ENCODE assay signal across 8 cellular contexts in genomic region chr18:23230688-23231087, GRCh38.
A peak's percentile ranks its signal among the peaks of the same experiment; 100 is the strongest.
DNase-seq lines count a peak whose midpoint lies in the region; ATAC-seq and TF ChIP-seq lines count a peak whose summit lies in the region.

No MANE protein-coding gene starts in this region.

- no peak for DNase-seq in activated T-cell treated with anti-CD3 and anti-CD28 coated beads, Interleukin-2, amount 50 U/mL, for 24 hours
- no peak for DNase-seq in activated T-cell treated with anti-CD3 and anti-CD28 coated beads, Interleukin-2, amount 50 U/mL, for 4 hours
- DNase-seq in activated naive CD8-positive, alpha-beta T cell treated with anti-CD3 and anti-CD28 coated beads for 36 hours: no peak
- no peak for DNase-seq in right lobe of liver
- peak; percentile 74 to 84 for DNase-seq in tibial artery
- no peak for DNase-seq in H4 (ENCODE audit: low spot score)
- no peak for DNase-seq in HPDE6-E6E7 (ENCODE audit: extremely low spot score)
- DNase-seq in epidermal melanocyte (ENCODE audit: insufficient read length, low spot score): no peak

- H3K4me1 Mint-ChIP-seq in activated T-cell treated with anti-CD3 and anti-CD28 coated beads, Interleukin-2, amount 50 U/mL, for 24 hours (ENCODE audit: low read depth): peaks cover 66% of the 10 kb centered on the region
- peaks cover 36% of the 10 kb centered on the region for H3K4me1 Mint-ChIP-seq in activated T-cell treated with anti-CD3 and anti-CD28 coated beads, Interleukin-2, amount 50 U/mL, for 4 hours (ENCODE audit: low read depth)
- H3K4me1 Mint-ChIP-seq in activated naive CD8-positive, alpha-beta T cell treated with anti-CD3 and anti-CD28 coated beads for 36 hours: peaks cover 61% of the 10 kb centered on the region

- no peak for ATAC-seq in activated T-cell treated with anti-CD3 and anti-CD28 coated beads, Interleukin-2, amount 50 U/mL, for 4 hours
- no peak for ATAC-seq in right lobe of liver

- H3K27me3 ChIP-seq in right lobe of liver (no peaks in the 10 kb centered on the region), tibial artery (no peaks in the 10 kb centered on the region)

- peak overlapping the region; percentile 37 to 53 (median 43) for H3K27ac ChIP-seq in right lobe of liver
- H3K27ac ChIP-seq in tibial artery: peak overlapping the region; percentile 89 to 90

- H3K27me3 Mint-ChIP-seq in activated T-cell treated with anti-CD3 and anti-CD28 coated beads, Interleukin-2, amount 50 U/mL, for 24 hours: no peaks in the 10 kb centered on the region
- H3K27me3 Mint-ChIP-seq in activated T-cell treated with anti-CD3 and anti-CD28 coated beads, Interleukin-2, amount 50 U/mL, for 4 hours (ENCODE audit: low read depth): no peaks in the 10 kb centered on the region
- H3K27me3 Mint-ChIP-seq in activated naive CD8-positive, alpha-beta T cell treated with anti-CD3 and anti-CD28 coated beads for 36 hours: no peaks in the 10 kb centered on the region

- peaks cover 15% of the 10 kb centered on the region for H3K36me3 Mint-ChIP-seq in activated T-cell treated with anti-CD3 and anti-CD28 coated beads, Interleukin-2, amount 50 U/mL, for 24 hours (ENCODE audit: low read depth)
- no peaks in the 10 kb centered on the region for H3K36me3 Mint-ChIP-seq in activated T-cell treated with anti-CD3 and anti-CD28 coated beads, Interleukin-2, amount 50 U/mL, for 4 hours (ENCODE audit: insufficient read depth)
- H3K36me3 Mint-ChIP-seq in activated naive CD8-positive, alpha-beta T cell treated with anti-CD3 and anti-CD28 coated beads for 36 hours: peaks cover 48% of the 10 kb centered on the region

- no peak for TF ChIP-seq POLR2A in right lobe of liver (IDR thresholded peaks at IDR 0.05)

- H3K9me3 ChIP-seq in right lobe of liver (no peaks in the 10 kb centered on the region), tibial artery (no peaks in the 10 kb centered on the region)

- TF ChIP-seq CTCF in right lobe of liver (IDR thresholded peaks at IDR 0.05): no peak
- no peak for TF ChIP-seq CTCF in tibial artery (IDR thresholded peaks at IDR 0.05)

- H3K4me3 ChIP-seq in right lobe of liver (no peak overlapping the region), tibial artery (no peak overlapping the region)

- H3K27ac Mint-ChIP-seq in activated T-cell treated with anti-CD3 and anti-CD28 coated beads, Interleukin-2, amount 50 U/mL, for 24 hours: peak overlapping the region; percentile 93
- H3K27ac Mint-ChIP-seq in activated naive CD8-positive, alpha-beta T cell treated with anti-CD3 and anti-CD28 coated beads for 36 hours: peak overlapping the region; percentile 92

- H3K36me3 ChIP-seq in right lobe of liver: no peaks in the 10 kb centered on the region
- peaks cover 0 to 9% (median 0%) of the 10 kb centered on the region in 3 donors for H3K36me3 ChIP-seq in tibial artery

- peaks cover 0 to 6% (median 0%) of the 10 kb centered on the region in 4 donors for H3K4me1 ChIP-seq in right lobe of liver
- peaks cover 0 to 64% (median 48%) of the 10 kb centered on the region in 4 donors for H3K4me1 ChIP-seq in tibial artery

- WGBS in right lobe of liver (ENCODE audit: insufficient coverage, low coverage, low lambda C conversion rate, missing lambda C conversion rate): 94% methylated on average over 4 of the region's 4 CpGs

- no peak overlapping the region for H3K4me3 Mint-ChIP-seq in activated T-cell treated with anti-CD3 and anti-CD28 coated beads, Interleukin-2, amount 50 U/mL, for 24 hours
- H3K4me3 Mint-ChIP-seq in activated T-cell treated with anti-CD3 and anti-CD28 coated beads, Interleukin-2, amount 50 U/mL, for 4 hours: no peak overlapping the region
- H3K4me3 Mint-ChIP-seq in activated naive CD8-positive, alpha-beta T cell treated with anti-CD3 and anti-CD28 coated beads for 36 hours: no peak overlapping the region

- H3K9me3 Mint-ChIP-seq in activated T-cell treated with anti-CD3 and anti-CD28 coated beads, Interleukin-2, amount 50 U/mL, for 24 hours: peaks cover 12% of the 10 kb centered on the region
- no peaks in the 10 kb centered on the region for H3K9me3 Mint-ChIP-seq in activated T-cell treated with anti-CD3 and anti-CD28 coated beads, Interleukin-2, amount 50 U/mL, for 4 hours
- H3K9me3 Mint-ChIP-seq in activated naive CD8-positive, alpha-beta T cell treated with anti-CD3 and anti-CD28 coated beads for 36 hours: peaks cover 12% of the 10 kb centered on the region

- intact Hi-C loops in right lobe of liver (cut with DNase I) (loop anchor here in 1 of 2 donors (10.0 kb wide), 1 partner anchor 96 kb away; the partner anchor contains the start of gene CABLES1), tibial artery (cut with DNase I; ENCODE audit: low total_unique reads) (loop anchor here (5.0 to 10.0 kb wide), 3 partner anchors 93 to 886 kb away; partner anchors contain the start of gene CABLES1)

Comparison
In these comparisons a context has a peak if more than half of its experiments do, and no peak if none do; other contexts are left out.
1. DNase-seq: peak in tibial artery (2 of 2); none in activated T-cell treated with anti-CD3 and anti-CD28 coated beads, Interleukin-2, amount 50 U/mL, for 24 hours (single experiment), activated T-cell treated with anti-CD3 and anti-CD28 coated beads, Interleukin-2, amount 50 U/mL, for 4 hours (single experiment), activated naive CD8-positive, alpha-beta T cell treated with anti-CD3 and anti-CD28 coated beads for 36 hours (single experiment), right lobe of liver (0 of 3), H4 (single experiment), HPDE6-E6E7 (single experiment) and epidermal melanocyte (single experiment).